Comparison of ENCODE assay signal across 2 cellular contexts in the genomic region with DNA sequence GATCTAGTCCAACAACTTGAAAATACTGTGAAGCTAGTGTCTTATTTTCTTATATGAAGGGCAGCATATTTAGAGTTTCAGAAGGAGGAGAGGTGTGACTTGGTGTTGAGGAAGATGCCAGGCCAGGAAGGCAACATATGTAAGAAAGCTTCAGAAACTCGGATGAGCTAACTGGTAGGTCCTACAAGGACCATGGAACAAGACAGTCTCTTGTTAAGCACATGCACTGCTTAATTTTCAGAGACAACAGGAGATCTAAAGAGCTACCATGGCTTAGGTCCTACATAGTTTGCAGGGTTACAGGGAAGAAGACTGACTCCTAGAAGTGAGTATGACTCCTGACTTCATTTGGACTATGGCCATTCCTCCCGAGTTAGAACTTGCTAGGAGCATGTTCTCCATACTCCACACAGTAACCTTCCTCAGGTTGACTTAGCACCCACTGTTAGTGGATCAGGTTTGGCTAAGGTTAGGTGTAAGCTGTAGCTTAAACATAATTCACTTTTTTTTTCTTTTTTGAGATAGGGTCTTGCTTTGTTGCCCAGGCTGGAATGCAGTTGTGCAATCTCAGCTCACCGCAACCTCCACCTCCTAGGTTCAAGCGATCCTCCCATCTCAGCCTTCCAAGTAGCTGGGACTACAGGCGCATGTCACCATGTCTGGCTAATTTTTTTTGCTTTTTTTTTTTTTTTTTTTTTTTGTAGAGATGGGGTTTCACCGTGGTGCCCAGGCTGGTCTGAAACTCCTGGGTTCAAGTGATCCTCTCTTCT.
A peak's percentile ranks its signal among the peaks of the same experiment; 100 is the strongest.
TF ChIP-seq lines count a peak whose summit lies in the region.

No MANE protein-coding gene starts in this region.

TF ChIP-seq in WTC11, 78 proteins besides CTCF, POLR2A, EP300 and RAD21 (continues in another document):
- TF ChIP-seq ZNF121 (CRISPR knock-in tag; IDR thresholded peaks at IDR 0.05) (peak; percentile 76; the same call in 1 of the 2 replicates), EMX1 (CRISPR knock-in tag; IDR thresholded peaks at IDR 0.05) (peak; percentile 69; the same call in 1 of the 2 replicates), TEAD4 (CRISPR knock-in tag; IDR thresholded peaks at IDR 0.05) (no peak)
- TF ChIP-seq, protein P1, sequence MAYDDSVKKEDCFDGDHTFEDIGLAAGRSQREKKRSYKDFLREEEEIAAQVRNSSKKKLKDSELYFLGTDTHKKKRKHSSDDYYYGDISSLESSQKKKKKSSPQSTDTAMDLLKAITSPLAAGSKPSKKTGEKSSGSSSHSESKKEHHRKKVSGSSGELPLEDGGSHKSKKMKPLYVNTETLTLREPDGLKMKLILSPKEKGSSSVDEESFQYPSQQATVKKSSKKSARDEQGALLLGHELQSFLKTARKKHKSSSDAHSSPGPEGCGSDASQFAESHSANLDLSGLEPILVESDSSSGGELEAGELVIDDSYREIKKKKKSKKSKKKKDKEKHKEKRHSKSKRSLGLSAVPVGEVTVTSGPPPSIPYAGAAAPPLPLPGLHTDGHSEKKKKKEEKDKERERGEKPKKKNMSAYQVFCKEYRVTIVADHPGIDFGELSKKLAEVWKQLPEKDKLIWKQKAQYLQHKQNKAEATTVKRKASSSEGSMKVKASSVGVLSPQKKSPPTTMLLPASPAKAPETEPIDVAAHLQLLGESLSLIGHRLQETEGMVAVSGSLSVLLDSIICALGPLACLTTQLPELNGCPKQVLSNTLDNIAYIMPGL (CRISPR knock-in tag; IDR thresholded peaks at IDR 0.05) = no peak
- TF ChIP-seq, protein P2, sequence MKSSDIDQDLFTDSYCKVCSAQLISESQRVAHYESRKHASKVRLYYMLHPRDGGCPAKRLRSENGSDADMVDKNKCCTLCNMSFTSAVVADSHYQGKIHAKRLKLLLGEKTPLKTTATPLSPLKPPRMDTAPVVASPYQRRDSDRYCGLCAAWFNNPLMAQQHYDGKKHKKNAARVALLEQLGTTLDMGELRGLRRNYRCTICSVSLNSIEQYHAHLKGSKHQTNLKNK (CRISPR knock-in tag; IDR thresholded peaks at IDR 0.05) = peak; percentile 81; the same call in 1 of the 2 replicates
- TF ChIP-seq, protein P3, sequence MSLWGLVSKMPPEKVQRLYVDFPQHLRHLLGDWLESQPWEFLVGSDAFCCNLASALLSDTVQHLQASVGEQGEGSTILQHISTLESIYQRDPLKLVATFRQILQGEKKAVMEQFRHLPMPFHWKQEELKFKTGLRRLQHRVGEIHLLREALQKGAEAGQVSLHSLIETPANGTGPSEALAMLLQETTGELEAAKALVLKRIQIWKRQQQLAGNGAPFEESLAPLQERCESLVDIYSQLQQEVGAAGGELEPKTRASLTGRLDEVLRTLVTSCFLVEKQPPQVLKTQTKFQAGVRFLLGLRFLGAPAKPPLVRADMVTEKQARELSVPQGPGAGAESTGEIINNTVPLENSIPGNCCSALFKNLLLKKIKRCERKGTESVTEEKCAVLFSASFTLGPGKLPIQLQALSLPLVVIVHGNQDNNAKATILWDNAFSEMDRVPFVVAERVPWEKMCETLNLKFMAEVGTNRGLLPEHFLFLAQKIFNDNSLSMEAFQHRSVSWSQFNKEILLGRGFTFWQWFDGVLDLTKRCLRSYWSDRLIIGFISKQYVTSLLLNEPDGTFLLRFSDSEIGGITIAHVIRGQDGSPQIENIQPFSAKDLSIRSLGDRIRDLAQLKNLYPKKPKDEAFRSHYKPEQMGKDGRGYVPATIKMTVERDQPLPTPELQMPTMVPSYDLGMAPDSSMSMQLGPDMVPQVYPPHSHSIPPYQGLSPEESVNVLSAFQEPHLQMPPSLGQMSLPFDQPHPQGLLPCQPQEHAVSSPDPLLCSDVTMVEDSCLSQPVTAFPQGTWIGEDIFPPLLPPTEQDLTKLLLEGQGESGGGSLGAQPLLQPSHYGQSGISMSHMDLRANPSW (CRISPR knock-in tag; conservative IDR thresholded peaks at IDR 0.05; ENCODE audit: low read depth) = no peak
- TF ChIP-seq, protein P4, sequence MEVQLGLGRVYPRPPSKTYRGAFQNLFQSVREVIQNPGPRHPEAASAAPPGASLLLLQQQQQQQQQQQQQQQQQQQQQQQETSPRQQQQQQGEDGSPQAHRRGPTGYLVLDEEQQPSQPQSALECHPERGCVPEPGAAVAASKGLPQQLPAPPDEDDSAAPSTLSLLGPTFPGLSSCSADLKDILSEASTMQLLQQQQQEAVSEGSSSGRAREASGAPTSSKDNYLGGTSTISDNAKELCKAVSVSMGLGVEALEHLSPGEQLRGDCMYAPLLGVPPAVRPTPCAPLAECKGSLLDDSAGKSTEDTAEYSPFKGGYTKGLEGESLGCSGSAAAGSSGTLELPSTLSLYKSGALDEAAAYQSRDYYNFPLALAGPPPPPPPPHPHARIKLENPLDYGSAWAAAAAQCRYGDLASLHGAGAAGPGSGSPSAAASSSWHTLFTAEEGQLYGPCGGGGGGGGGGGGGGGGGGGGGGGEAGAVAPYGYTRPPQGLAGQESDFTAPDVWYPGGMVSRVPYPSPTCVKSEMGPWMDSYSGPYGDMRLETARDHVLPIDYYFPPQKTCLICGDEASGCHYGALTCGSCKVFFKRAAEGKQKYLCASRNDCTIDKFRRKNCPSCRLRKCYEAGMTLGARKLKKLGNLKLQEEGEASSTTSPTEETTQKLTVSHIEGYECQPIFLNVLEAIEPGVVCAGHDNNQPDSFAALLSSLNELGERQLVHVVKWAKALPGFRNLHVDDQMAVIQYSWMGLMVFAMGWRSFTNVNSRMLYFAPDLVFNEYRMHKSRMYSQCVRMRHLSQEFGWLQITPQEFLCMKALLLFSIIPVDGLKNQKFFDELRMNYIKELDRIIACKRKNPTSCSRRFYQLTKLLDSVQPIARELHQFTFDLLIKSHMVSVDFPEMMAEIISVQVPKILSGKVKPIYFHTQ (CRISPR knock-in tag; IDR thresholded peaks at IDR 0.05) = no peak
- TF ChIP-seq, protein P5, sequence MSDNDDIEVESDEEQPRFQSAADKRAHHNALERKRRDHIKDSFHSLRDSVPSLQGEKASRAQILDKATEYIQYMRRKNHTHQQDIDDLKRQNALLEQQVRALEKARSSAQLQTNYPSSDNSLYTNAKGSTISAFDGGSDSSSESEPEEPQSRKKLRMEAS (CRISPR knock-in tag; IDR thresholded peaks at IDR 0.05) = no peak

TF ChIP-seq in H1, 55 proteins besides CTCF, POLR2A, EP300 and RAD21:
- TF ChIP-seq CEBPB (IDR thresholded peaks at IDR 0.05; ENCODE audit: low read depth, low read length) = 0 out of 2 replicates have a peak, but pooled peaks have one; percentile 36
- no peak for TF ChIP-seq SP4 (IDR thresholded peaks at IDR 0.05; ENCODE audit: low read length)
